8 cellular contexts compared by ENCODE assay signal in the genomic region with DNA sequence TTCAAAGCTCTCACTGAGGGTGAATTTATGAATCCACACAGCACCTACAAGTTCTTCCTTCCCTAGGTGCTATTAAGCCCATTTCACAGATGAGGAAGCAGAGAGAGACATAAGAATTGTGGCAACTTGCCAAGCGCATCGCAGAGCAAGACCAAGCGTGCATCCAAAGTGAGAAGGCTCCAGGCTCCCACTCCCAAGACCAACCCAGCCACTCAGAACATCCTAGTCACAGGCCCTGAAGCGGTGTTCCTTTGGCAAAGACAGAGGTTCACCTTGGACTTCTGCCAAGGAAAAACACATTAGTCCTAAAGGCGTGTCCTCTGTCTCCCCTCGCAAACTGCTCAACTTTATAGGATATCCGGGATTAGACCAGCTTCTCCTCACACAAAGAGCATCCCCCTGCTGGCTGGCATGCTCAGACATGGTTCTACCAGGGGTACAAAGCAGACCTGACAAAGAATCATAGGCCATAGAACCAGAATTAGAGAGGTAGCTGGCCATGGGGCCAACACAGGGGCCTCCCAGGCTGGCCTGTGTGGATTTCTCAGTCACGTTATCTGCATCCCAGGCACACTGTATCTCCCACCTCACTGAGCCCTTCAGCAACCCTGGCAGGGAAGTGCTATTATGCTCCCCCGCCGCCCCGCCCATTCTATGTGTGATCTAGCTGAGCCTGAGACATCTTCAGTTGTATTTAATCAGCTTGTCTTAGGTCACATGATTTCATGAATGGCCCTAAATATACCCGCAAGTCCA.
DNase-seq lines count a peak whose midpoint lies in the region; ATAC-seq lines count a peak whose summit lies in the region.

No MANE protein-coding gene starts in this region.

- no peaks in the 10 kb centered on the region for H3K9me3 ChIP-seq in CD4-positive, CD25-positive, alpha-beta regulatory T cell (ENCODE audit: control insufficient read depth in 2 of 2, low read length in 2 of 2)

- no peak for ATAC-seq in CD4-positive, CD25-positive, alpha-beta regulatory T cell (ENCODE audit: low read depth in 2 of 2)
- no peak for ATAC-seq in activated CD8-positive, alpha-beta T cell treated with anti-CD3 and anti-CD28 coated beads, Interleukin-2, amount 10 ng/mL, durations not matched to agents 7 days and 5 days
- ATAC-seq in GM18520 (IDR thresholded peaks at IDR 0.05; ENCODE audit: unreplicated experiment) = no peak
- ATAC-seq in HG03095 (IDR thresholded peaks at IDR 0.05; ENCODE audit: unreplicated experiment) = no peak
- ATAC-seq in GM21447 (IDR thresholded peaks at IDR 0.05; ENCODE audit: unreplicated experiment) = no peak

- CTCF ChIA-PET in activated CD8-positive, alpha-beta T cell treated with anti-CD3 and anti-CD28 coated beads, Interleukin-2, amount 10 ng/mL, durations not matched to agents 7 days and 5 days (lab: Charles Lee) = interaction anchor here (0.7 to 3.2 kb wide), 7 partner anchors 9 to 88 kb away, joined by 3 to 10 read pairs (median 4); no protein-coding TSS in a partner anchor

- peaks cover 42% of the 10 kb centered on the region for H3K4me1 ChIP-seq in CD4-positive, CD25-positive, alpha-beta regulatory T cell (ENCODE audit: control insufficient read depth, insufficient read depth, low read length, poor library complexity, severe bottlenecking)

- H3K27me3 ChIP-seq in CD4-positive, CD25-positive, alpha-beta regulatory T cell (ENCODE audit: control insufficient read depth, insufficient read depth, low read length) = no peaks in the 10 kb centered on the region

- H3K4me3 ChIP-seq in CD4-positive, CD25-positive, alpha-beta regulatory T cell (ENCODE audit: low read depth, low read length) = no peak overlapping the region

- H3K27ac ChIP-seq in CD4-positive, CD25-positive, alpha-beta regulatory T cell (ENCODE audit: insufficient read depth, low read length, poor library complexity, severe bottlenecking) = peak overlapping the region; percentile 75

- no peak for DNase-seq in CD4-positive, CD25-positive, alpha-beta regulatory T cell
- peak; percentile 64 for DNase-seq in KBM-7
- DNase-seq in activated CD8-positive, alpha-beta T cell treated with anti-CD3 and anti-CD28 coated beads, Interleukin-2, amount 10 ng/mL, durations not matched to agents 7 days and 5 days = no peak
- DNase-seq in immature natural killer cell = no peak
- no peak for DNase-seq in RPMI8226

- peak overlapping the region; percentile 87 to 98 (median 91) for H3K27ac Mint-ChIP-seq in CD4-positive, CD25-positive, alpha-beta regulatory T cell
- H3K27ac Mint-ChIP-seq in activated CD8-positive, alpha-beta T cell treated with anti-CD3 and anti-CD28 coated beads, Interleukin-2, amount 10 ng/mL, durations not matched to agents 7 days and 5 days = peak overlapping the region; percentile 89
- peak overlapping the region; percentile 90 to 99 (median 96) for H3K27ac Mint-ChIP-seq in immature natural killer cell

- peaks cover 0 to 3% (median 0%) of the 10 kb centered on the region in 7 donors for H3K9me3 Mint-ChIP-seq in CD4-positive, CD25-positive, alpha-beta regulatory T cell
- H3K9me3 Mint-ChIP-seq in activated CD8-positive, alpha-beta T cell treated with anti-CD3 and anti-CD28 coated beads, Interleukin-2, amount 10 ng/mL, durations not matched to agents 7 days and 5 days (ENCODE audit: insufficient read depth) = no peaks in the 10 kb centered on the region
- H3K9me3 Mint-ChIP-seq in immature natural killer cell = no peaks in the 10 kb centered on the region

- peak overlapping the region in 3 of 4 donors; percentile 26 to 54 (median 45) for H3K4me3 Mint-ChIP-seq in CD4-positive, CD25-positive, alpha-beta regulatory T cell
- no peak overlapping the region for H3K4me3 Mint-ChIP-seq in activated CD8-positive, alpha-beta T cell treated with anti-CD3 and anti-CD28 coated beads, Interleukin-2, amount 10 ng/mL, durations not matched to agents 7 days and 5 days
- peak overlapping the region in 4 of 5 donors; percentile 67 to 82 (median 75) for H3K4me3 Mint-ChIP-seq in immature natural killer cell

- no peaks in the 10 kb centered on the region for H3K27me3 Mint-ChIP-seq in CD4-positive, CD25-positive, alpha-beta regulatory T cell
- no peaks in the 10 kb centered on the region for H3K27me3 Mint-ChIP-seq in activated CD8-positive, alpha-beta T cell treated with anti-CD3 and anti-CD28 coated beads, Interleukin-2, amount 10 ng/mL, durations not matched to agents 7 days and 5 days (ENCODE audit: low read depth)
- H3K27me3 Mint-ChIP-seq in immature natural killer cell (ENCODE audit: low read depth in 3 of 3) = peaks cover 1 to 2% (median 2%) of the 10 kb centered on the region in 3 donors

- POLR2A ChIA-PET in activated CD8-positive, alpha-beta T cell treated with anti-CD3 and anti-CD28 coated beads, Interleukin-2, amount 10 ng/mL, durations not matched to agents 7 days and 5 days (lab: Charles Lee) = interaction anchor here (1.1 to 2.7 kb wide), 4 partner anchors 21 to 160 kb away, joined by 3 to 10 read pairs (median 6); a partner anchor contains a TSS

- peaks cover 15% of the 10 kb centered on the region for H3K36me3 ChIP-seq in CD4-positive, CD25-positive, alpha-beta regulatory T cell (ENCODE audit: control insufficient read depth, insufficient read depth, low read length)

- in situ Hi-C loops in KBM-7 (cut with MboI; ENCODE audit: low pct_unique_long_range_greater_than_20kb, low sequenced_read_pairs) = no loop called here

- H3K36me3 Mint-ChIP-seq in CD4-positive, CD25-positive, alpha-beta regulatory T cell = peaks cover 60% of the 10 kb centered on the region
- H3K36me3 Mint-ChIP-seq in activated CD8-positive, alpha-beta T cell treated with anti-CD3 and anti-CD28 coated beads, Interleukin-2, amount 10 ng/mL, durations not matched to agents 7 days and 5 days (ENCODE audit: low read depth) = peaks cover 21% of the 10 kb centered on the region
- peaks cover 0 to 11% (median 7%) of the 10 kb centered on the region in 3 donors for H3K36me3 Mint-ChIP-seq in immature natural killer cell

- H3K4me1 Mint-ChIP-seq in CD4-positive, CD25-positive, alpha-beta regulatory T cell = peaks cover 25 to 93% (median 66%) of the 10 kb centered on the region in 4 donors
- H3K4me1 Mint-ChIP-seq in activated CD8-positive, alpha-beta T cell treated with anti-CD3 and anti-CD28 coated beads, Interleukin-2, amount 10 ng/mL, durations not matched to agents 7 days and 5 days (ENCODE audit: low read depth) = peaks cover 78% of the 10 kb centered on the region
- peaks cover 58 to 66% of the 10 kb centered on the region in 2 donors for H3K4me1 Mint-ChIP-seq in immature natural killer cell
